In the genomic region with DNA sequence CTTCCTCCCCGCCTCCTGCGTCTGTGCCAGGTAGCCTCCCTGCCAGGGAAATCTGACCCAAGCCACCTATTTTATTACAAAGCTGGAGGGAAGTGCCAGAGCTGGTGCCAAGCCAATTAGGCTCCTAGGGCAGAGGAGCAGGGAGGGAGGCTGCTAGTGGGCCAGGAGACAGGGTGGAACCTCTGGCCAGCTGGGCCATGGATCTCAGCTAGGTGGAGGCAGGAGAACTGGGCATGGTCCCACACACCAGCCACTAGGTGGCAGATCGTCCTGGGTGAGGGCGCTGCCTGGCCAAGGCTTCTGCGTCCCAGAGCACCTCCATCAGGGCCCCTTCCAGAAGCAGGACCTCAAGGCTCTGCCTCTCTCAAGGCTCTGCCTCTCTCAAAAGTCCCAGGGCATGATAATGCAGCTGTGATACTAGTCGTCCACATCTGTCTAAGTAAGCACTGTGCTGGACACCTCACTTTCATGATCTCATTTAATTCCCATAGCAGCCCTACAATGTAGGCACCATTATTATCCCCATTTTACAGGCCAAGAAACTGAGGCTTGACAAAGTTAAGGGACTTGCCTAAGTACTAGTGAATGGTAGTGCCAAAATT, we compare ENCODE assay signal across 2 cellular contexts.
TF ChIP-seq lines count a peak whose summit lies in the region.

No MANE protein-coding gene starts in this region.

TF ChIP-seq in HCT116, 20 proteins besides CTCF, POLR2A, EP300 and RAD21:
- TF ChIP-seq, protein P1, sequence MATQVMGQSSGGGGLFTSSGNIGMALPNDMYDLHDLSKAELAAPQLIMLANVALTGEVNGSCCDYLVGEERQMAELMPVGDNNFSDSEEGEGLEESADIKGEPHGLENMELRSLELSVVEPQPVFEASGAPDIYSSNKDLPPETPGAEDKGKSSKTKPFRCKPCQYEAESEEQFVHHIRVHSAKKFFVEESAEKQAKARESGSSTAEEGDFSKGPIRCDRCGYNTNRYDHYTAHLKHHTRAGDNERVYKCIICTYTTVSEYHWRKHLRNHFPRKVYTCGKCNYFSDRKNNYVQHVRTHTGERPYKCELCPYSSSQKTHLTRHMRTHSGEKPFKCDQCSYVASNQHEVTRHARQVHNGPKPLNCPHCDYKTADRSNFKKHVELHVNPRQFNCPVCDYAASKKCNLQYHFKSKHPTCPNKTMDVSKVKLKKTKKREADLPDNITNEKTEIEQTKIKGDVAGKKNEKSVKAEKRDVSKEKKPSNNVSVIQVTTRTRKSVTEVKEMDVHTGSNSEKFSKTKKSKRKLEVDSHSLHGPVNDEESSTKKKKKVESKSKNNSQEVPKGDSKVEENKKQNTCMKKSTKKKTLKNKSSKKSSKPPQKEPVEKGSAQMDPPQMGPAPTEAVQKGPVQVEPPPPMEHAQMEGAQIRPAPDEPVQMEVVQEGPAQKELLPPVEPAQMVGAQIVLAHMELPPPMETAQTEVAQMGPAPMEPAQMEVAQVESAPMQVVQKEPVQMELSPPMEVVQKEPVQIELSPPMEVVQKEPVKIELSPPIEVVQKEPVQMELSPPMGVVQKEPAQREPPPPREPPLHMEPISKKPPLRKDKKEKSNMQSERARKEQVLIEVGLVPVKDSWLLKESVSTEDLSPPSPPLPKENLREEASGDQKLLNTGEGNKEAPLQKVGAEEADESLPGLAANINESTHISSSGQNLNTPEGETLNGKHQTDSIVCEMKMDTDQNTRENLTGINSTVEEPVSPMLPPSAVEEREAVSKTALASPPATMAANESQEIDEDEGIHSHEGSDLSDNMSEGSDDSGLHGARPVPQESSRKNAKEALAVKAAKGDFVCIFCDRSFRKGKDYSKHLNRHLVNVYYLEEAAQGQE (IDR thresholded peaks at IDR 0.05; ENCODE audit: low read depth) = no peak
- TF ChIP-seq CBX3 (IDR thresholded peaks at IDR 0.05; ENCODE audit: low read depth) = 0 out of 2 replicates have a peak, but pooled peaks have one; percentile 33
TF ChIP-seq in HCT116: peak in this region for 1.

TF ChIP-seq in HepG2, 621 proteins besides CTCF, POLR2A, EP300 and RAD21 (continues in another document):
- TF ChIP-seq RARG (CRISPR knock-in tag; IDR thresholded peaks at IDR 0.05; ENCODE audit: low read depth) = no peak
- peak; percentile 43; the same call in 1 of the 2 replicates for TF ChIP-seq IRF2 (CRISPR knock-in tag; IDR thresholded peaks at IDR 0.05)
- TF ChIP-seq MIER2 (CRISPR knock-in tag; IDR thresholded peaks at IDR 0.05) = no peak
- peak; percentile 90 for TF ChIP-seq STAG1 (CRISPR knock-in tag; IDR thresholded peaks at IDR 0.05)
- TF ChIP-seq ZBTB1 (CRISPR knock-in tag; IDR thresholded peaks at IDR 0.05; ENCODE audit: borderline replicate concordance) = no peak
- TF ChIP-seq, protein P2, sequence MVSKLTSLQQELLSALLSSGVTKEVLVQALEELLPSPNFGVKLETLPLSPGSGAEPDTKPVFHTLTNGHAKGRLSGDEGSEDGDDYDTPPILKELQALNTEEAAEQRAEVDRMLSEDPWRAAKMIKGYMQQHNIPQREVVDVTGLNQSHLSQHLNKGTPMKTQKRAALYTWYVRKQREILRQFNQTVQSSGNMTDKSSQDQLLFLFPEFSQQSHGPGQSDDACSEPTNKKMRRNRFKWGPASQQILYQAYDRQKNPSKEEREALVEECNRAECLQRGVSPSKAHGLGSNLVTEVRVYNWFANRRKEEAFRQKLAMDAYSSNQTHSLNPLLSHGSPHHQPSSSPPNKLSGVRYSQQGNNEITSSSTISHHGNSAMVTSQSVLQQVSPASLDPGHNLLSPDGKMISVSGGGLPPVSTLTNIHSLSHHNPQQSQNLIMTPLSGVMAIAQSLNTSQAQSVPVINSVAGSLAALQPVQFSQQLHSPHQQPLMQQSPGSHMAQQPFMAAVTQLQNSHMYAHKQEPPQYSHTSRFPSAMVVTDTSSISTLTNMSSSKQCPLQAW (CRISPR knock-in tag; IDR thresholded peaks at IDR 0.05) = peak; percentile 52; the same call in 1 of the 2 replicates
- TF ChIP-seq KAT8 (CRISPR knock-in tag; IDR thresholded peaks at IDR 0.05) = 0 out of 2 replicates have a peak, but pooled peaks have one; percentile 23
- TF ChIP-seq, protein P3, sequence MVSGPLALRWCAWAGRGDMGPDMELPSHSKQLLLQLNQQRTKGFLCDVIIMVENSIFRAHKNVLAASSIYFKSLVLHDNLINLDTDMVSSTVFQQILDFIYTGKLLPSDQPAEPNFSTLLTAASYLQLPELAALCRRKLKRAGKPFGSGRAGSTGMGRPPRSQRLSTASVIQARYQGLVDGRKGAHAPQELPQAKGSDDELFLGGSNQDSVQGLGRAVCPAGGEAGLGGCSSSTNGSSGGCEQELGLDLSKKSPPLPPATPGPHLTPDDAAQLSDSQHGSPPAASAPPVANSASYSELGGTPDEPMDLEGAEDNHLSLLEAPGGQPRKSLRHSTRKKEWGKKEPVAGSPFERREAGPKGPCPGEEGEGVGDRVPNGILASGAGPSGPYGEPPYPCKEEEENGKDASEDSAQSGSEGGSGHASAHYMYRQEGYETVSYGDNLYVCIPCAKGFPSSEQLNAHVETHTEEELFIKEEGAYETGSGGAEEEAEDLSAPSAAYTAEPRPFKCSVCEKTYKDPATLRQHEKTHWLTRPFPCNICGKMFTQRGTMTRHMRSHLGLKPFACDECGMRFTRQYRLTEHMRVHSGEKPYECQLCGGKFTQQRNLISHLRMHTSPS (CRISPR knock-in tag; IDR thresholded peaks at IDR 0.05; ENCODE audit: low read depth) = 0 out of 2 replicates have a peak, but pooled peaks have one; percentile 50
- TF ChIP-seq ZNF335 (CRISPR knock-in tag; IDR thresholded peaks at IDR 0.05) = 0 out of 2 replicates have a peak, but pooled peaks have one; percentile 29
- TF ChIP-seq HNRNPL (IDR thresholded peaks at IDR 0.05; ENCODE audit: low read depth, low read length) = peak; percentile 71; the same call in 1 of the 2 replicates
- no peak for TF ChIP-seq SETDB1 (CRISPR knock-in tag; IDR thresholded peaks at IDR 0.05; ENCODE audit: borderline replicate concordance)
- peak; percentile 52; the same call in 1 of the 2 replicates for TF ChIP-seq KDM2A (CRISPR knock-in tag; IDR thresholded peaks at IDR 0.05; ENCODE audit: borderline replicate concordance, low read depth)
- 0 out of 4 replicates have a peak, but pooled peaks of 1 of the 2 experiments have one; percentile 35 for TF ChIP-seq KLF16 (CRISPR knock-in tag; IDR thresholded peaks at IDR 0.05)
- 0 out of 2 replicates have a peak, but pooled peaks have one; percentile 19 for TF ChIP-seq GATAD2A (CRISPR knock-in tag; IDR thresholded peaks at IDR 0.05)
- peak; percentile 74 for TF ChIP-seq SMC3 (IDR thresholded peaks at IDR 0.05; ENCODE audit: low read length)
- TF ChIP-seq FOXO1 (CRISPR knock-in tag; IDR thresholded peaks at IDR 0.05) = 0 out of 2 replicates have a peak, but pooled peaks have one; percentile 16
- TF ChIP-seq ZNF768 (CRISPR knock-in tag; IDR thresholded peaks at IDR 0.05) = peak; percentile 29; the same call in 1 of the 2 replicates
- TF ChIP-seq, protein P4, sequence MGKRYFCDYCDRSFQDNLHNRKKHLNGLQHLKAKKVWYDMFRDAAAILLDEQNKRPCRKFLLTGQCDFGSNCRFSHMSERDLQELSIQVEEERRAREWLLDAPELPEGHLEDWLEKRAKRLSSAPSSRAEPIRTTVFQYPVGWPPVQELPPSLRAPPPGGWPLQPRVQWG (CRISPR knock-in tag; IDR thresholded peaks at IDR 0.05; ENCODE audit: borderline replicate concordance, low read depth) = no peak
- TF ChIP-seq, protein P5, sequence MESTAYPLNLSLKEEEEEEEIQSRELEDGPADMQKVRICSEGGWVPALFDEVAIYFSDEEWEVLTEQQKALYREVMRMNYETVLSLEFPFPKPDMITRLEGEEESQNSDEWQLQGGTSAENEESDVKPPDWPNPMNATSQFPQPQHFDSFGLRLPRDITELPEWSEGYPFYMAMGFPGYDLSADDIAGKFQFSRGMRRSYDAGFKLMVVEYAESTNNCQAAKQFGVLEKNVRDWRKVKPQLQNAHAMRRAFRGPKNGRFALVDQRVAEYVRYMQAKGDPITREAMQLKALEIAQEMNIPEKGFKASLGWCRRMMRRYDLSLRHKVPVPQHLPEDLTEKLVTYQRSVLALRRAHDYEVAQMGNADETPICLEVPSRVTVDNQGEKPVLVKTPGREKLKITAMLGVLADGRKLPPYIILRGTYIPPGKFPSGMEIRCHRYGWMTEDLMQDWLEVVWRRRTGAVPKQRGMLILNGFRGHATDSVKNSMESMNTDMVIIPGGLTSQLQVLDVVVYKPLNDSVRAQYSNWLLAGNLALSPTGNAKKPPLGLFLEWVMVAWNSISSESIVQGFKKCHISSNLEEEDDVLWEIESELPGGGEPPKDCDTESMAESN (CRISPR knock-in tag; conservative IDR thresholded peaks at IDR 0.05) = 0 out of 2 replicates have a peak, but pooled peaks have one; percentile 39
- no peak for TF ChIP-seq TARDBP (CRISPR knock-in tag; IDR thresholded peaks at IDR 0.05)
- TF ChIP-seq CHD4 (IDR thresholded peaks at IDR 0.05; ENCODE audit: borderline replicate concordance, low read length) = peak; percentile 85; the same call in 1 of the 2 replicates
- TF ChIP-seq ZBTB21 (CRISPR knock-in tag; IDR thresholded peaks at IDR 0.05) = no peak
- TF ChIP-seq TEAD3 (CRISPR knock-in tag; optimal IDR thresholded peaks at IDR 0.05; ENCODE audit: borderline replicate concordance) = peak; percentile 60
- no peak for TF ChIP-seq ZFYVE20 (CRISPR knock-in tag; IDR thresholded peaks at IDR 0.05; ENCODE audit: borderline replicate concordance, low read depth)
- TF ChIP-seq, protein P6, sequence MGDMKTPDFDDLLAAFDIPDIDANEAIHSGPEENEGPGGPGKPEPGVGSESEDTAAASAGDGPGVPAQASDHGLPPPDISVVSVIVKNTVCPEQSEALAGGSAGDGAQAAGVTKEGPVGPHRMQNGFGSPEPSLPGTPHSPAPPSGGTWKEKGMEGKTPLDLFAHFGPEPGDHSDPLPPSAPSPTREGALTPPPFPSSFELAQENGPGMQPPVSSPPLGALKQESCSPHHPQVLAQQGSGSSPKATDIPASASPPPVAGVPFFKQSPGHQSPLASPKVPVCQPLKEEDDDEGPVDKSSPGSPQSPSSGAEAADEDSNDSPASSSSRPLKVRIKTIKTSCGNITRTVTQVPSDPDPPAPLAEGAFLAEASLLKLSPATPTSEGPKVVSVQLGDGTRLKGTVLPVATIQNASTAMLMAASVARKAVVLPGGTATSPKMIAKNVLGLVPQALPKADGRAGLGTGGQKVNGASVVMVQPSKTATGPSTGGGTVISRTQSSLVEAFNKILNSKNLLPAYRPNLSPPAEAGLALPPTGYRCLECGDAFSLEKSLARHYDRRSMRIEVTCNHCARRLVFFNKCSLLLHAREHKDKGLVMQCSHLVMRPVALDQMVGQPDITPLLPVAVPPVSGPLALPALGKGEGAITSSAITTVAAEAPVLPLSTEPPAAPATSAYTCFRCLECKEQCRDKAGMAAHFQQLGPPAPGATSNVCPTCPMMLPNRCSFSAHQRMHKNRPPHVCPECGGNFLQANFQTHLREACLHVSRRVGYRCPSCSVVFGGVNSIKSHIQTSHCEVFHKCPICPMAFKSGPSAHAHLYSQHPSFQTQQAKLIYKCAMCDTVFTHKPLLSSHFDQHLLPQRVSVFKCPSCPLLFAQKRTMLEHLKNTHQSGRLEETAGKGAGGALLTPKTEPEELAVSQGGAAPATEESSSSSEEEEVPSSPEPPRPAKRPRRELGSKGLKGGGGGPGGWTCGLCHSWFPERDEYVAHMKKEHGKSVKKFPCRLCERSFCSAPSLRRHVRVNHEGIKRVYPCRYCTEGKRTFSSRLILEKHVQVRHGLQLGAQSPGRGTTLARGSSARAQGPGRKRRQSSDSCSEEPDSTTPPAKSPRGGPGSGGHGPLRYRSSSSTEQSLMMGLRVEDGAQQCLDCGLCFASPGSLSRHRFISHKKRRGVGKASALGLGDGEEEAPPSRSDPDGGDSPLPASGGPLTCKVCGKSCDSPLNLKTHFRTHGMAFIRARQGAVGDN (CRISPR knock-in tag; IDR thresholded peaks at IDR 0.05) = peak; percentile 56
- TF ChIP-seq, protein P7, sequence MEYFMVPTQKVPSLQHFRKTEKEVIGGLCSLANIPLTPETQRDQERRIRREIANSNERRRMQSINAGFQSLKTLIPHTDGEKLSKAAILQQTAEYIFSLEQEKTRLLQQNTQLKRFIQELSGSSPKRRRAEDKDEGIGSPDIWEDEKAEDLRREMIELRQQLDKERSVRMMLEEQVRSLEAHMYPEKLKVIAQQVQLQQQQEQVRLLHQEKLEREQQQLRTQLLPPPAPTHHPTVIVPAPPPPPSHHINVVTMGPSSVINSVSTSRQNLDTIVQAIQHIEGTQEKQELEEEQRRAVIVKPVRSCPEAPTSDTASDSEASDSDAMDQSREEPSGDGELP (IDR thresholded peaks at IDR 0.05; ENCODE audit: borderline replicate concordance, low read depth) = peak; percentile 51; the same call in 1 of the 2 replicates
- TF ChIP-seq FOSL2 (CRISPR knock-in tag; IDR thresholded peaks at IDR 0.05) = 0 out of 2 replicates have a peak, but pooled peaks have one; percentile 21
- TF ChIP-seq YY1 (IDR thresholded peaks at IDR 0.05; ENCODE audit: insufficient read depth, insufficient replicate concordance, low read depth, low read length) = peak; percentile 34
- TF ChIP-seq, protein P8, sequence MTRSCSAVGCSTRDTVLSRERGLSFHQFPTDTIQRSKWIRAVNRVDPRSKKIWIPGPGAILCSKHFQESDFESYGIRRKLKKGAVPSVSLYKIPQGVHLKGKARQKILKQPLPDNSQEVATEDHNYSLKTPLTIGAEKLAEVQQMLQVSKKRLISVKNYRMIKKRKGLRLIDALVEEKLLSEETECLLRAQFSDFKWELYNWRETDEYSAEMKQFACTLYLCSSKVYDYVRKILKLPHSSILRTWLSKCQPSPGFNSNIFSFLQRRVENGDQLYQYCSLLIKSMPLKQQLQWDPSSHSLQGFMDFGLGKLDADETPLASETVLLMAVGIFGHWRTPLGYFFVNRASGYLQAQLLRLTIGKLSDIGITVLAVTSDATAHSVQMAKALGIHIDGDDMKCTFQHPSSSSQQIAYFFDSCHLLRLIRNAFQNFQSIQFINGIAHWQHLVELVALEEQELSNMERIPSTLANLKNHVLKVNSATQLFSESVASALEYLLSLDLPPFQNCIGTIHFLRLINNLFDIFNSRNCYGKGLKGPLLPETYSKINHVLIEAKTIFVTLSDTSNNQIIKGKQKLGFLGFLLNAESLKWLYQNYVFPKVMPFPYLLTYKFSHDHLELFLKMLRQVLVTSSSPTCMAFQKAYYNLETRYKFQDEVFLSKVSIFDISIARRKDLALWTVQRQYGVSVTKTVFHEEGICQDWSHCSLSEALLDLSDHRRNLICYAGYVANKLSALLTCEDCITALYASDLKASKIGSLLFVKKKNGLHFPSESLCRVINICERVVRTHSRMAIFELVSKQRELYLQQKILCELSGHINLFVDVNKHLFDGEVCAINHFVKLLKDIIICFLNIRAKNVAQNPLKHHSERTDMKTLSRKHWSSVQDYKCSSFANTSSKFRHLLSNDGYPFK (CRISPR knock-in tag; IDR thresholded peaks at IDR 0.05; ENCODE audit: borderline replicate concordance) = 0 out of 2 replicates have a peak, but pooled peaks have one; percentile 21
- peak; percentile 75 for TF ChIP-seq ZMYM3 (CRISPR knock-in tag; IDR thresholded peaks at IDR 0.05)
- TF ChIP-seq ZNF678 (CRISPR knock-in tag; IDR thresholded peaks at IDR 0.05) = no peak
- TF ChIP-seq ETV5 (CRISPR knock-in tag; IDR thresholded peaks at IDR 0.05; ENCODE audit: borderline replicate concordance) = peak; percentile 37; the same call in 1 of the 2 replicates
- TF ChIP-seq NR2F6 (IDR thresholded peaks at IDR 0.05) = no peak
- peak; percentile 15; the same call in 1 of the 2 replicates for TF ChIP-seq NR2F6 (CRISPR knock-in tag; IDR thresholded peaks at IDR 0.05)
- TF ChIP-seq ZNF547 (CRISPR knock-in tag; IDR thresholded peaks at IDR 0.05) = peak; percentile 54; the same call in 1 of the 2 replicates
- no peak for TF ChIP-seq ZFP62 (CRISPR knock-in tag; IDR thresholded peaks at IDR 0.05)
- TF ChIP-seq, protein P9, sequence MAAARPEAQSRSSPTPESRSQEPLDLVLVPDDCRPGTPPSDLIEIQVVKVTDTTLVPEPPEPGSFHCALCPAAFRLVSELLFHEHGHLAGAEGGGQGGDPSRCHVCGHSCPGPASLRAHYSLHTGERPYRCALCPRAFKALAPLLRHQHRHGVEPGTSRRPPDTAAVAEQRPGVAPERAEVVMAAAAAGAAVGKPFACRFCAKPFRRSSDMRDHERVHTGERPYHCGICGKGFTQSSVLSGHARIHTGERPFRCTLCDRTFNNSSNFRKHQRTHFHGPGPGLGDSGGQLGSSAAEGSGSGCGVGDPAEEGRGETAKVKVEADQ (CRISPR knock-in tag; IDR thresholded peaks at IDR 0.05; ENCODE audit: borderline replicate concordance) = no peak
